8 cellular contexts compared by ENCODE assay signal in the genomic region with DNA sequence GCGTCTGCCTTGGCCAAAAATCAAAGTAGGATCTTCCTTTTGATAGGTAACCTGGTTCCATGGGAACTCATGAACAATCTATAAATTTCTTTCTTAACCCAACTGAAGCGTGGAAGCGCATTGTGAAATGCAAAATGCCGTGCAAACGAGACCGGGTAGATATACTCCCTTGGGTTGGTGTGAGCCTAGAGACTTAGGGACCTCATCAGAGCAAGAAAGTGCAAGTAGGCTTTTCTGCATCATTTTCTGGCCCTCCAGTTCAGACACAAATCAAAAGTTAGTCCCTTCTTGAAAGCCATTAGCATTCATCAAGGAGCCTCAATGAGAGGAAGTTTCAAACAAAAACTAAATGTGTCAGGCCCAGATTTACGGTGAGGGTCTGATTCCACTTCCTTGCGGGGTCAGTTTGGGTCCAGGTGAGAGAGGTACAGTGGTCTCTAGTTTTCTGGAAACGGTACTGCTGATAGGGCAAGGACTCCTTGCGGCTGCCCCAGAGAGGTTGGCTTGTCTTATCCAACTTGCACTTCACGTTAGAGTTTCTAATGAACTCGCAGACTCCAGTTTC. TPM values are rescaled to one million over a fixed set of nuclear protein-coding genes. Genes with fewer than 3 reads are reported as not detected.
DNase-seq lines count a peak whose midpoint lies in the region; ATAC-seq, FAIRE-seq and TF ChIP-seq lines count a peak whose summit lies in the region.

No MANE protein-coding gene starts in this region.

- in situ Hi-C loops in transverse colon (cut with MboI; ENCODE audit: low pct_ligation_motif_present in 1 of 4, low pct_unique_long_range_greater_than_20kb in 1 of 4, low sequenced_read_pairs in 3 of 4): loop anchor here in 2 of 4 donors (10.0 to 25.0 kb wide), 2 partner anchors 303 to 434 kb away; a partner anchor contains a TSS

- peaks cover 2% of the 10 kb centered on the region for H3K36me3 Mint-ChIP-seq in activated T-helper 17 cell treated with anti-CD3 and anti-CD28 coated beads, Interleukin-2, amount 50 U/mL, for 72 hours (ENCODE audit: low read depth)

- TF ChIP-seq POLR2A in transverse colon (IDR thresholded peaks at IDR 0.05): no peak

- intact Hi-C loops in kidney (cut with DNase I) (no loop called here), transverse colon (cut with DNase I; ENCODE audit: low total_unique reads) (loop anchor here (2.0 kb wide), 1 partner anchor 347 kb away; no protein-coding TSS in a partner anchor)

- H3K4me3 Mint-ChIP-seq in activated T-helper 17 cell treated with anti-CD3 and anti-CD28 coated beads, Interleukin-2, amount 50 U/mL, for 72 hours: no peak overlapping the region

- H3K4me3 ChIP-seq in AG09309 (ENCODE audit: control insufficient read depth, low read depth, low read length): peak overlapping the region; percentile 55
- H3K4me3 ChIP-seq in kidney (ENCODE audit: low read length in 2 of 2): peak overlapping the region; percentile 87 to 91
- peak overlapping the region; percentile 62 to 90 (median 82) for H3K4me3 ChIP-seq in transverse colon

- no peaks in the 10 kb centered on the region for H3K4me1 Mint-ChIP-seq in activated T-helper 17 cell treated with anti-CD3 and anti-CD28 coated beads, Interleukin-2, amount 50 U/mL, for 72 hours

- 18 to 37% methylated on average over 3 to 12 of the region's 12 CpGs for WGBS in transverse colon (ENCODE audit: low coverage in 1 of 2), 2 donors

- H3K9ac ChIP-seq in kidney (ENCODE audit: low read length in 2 of 2): peak overlapping the region; percentile 83 to 96

- no peaks in the 10 kb centered on the region for H3K9me3 Mint-ChIP-seq in activated T-helper 17 cell treated with anti-CD3 and anti-CD28 coated beads, Interleukin-2, amount 50 U/mL, for 72 hours

- TF ChIP-seq CTCF in AG09309 (IDR thresholded peaks at IDR 0.05; ENCODE audit: control insufficient read depth, insufficient read depth, low read depth, low read length, missing control alignments) (no peak), kidney (IDR thresholded peaks at IDR 0.05; ENCODE audit: borderline replicate concordance, extremely low read depth, insufficient read depth) (no peak), transverse colon (IDR thresholded peaks at IDR 0.05) (no peak)

- H3K27me3 Mint-ChIP-seq in activated T-helper 17 cell treated with anti-CD3 and anti-CD28 coated beads, Interleukin-2, amount 50 U/mL, for 72 hours: no peaks in the 10 kb centered on the region

- H3K27me3 ChIP-seq in transverse colon: no peaks in the 10 kb centered on the region

- ATAC-seq in GM19395 (IDR thresholded peaks at IDR 0.05; ENCODE audit: unreplicated experiment) (peak; percentile 20), HG03439 (IDR thresholded peaks at IDR 0.05; ENCODE audit: unreplicated experiment) (peak; percentile 32), GM18511 (IDR thresholded peaks at IDR 0.05; ENCODE audit: unreplicated experiment) (no peak)
- ATAC-seq in activated T-helper 17 cell treated with anti-CD3 and anti-CD28 coated beads, Interleukin-2, amount 50 U/mL, for 72 hours (replicated peaks): peak; percentile 17

- FAIRE-seq in kidney (lab: Jason Lieb, UNC): no peak

- H3K36me3 ChIP-seq in kidney (ENCODE audit: control insufficient read depth in 1 of 2, insufficient read depth in 2 of 2, low read length in 2 of 2) (no peaks in the 10 kb centered on the region), transverse colon (no peaks in the 10 kb centered on the region)

- H3K27ac Mint-ChIP-seq in activated T-helper 17 cell treated with anti-CD3 and anti-CD28 coated beads, Interleukin-2, amount 50 U/mL, for 72 hours: no peak overlapping the region

- H3K27ac ChIP-seq in kidney (ENCODE audit: low read depth in 2 of 2, low read length in 2 of 2) (peak overlapping the region; percentile 84 to 94), transverse colon (peak overlapping the region; percentile 95 to 99 (median 98))

- no peak for TF ChIP-seq EP300 in transverse colon (IDR thresholded peaks at IDR 0.05; ENCODE audit: low read depth)

- H3K4me1 ChIP-seq in kidney (ENCODE audit: control insufficient read depth in 1 of 2, insufficient read depth in 1 of 2, low read depth in 1 of 2, low read length in 2 of 2): peaks cover 0 to 4% of the 10 kb centered on the region in 2 donors
- H3K4me1 ChIP-seq in transverse colon: peaks cover 0 to 18% (median 9%) of the 10 kb centered on the region in 4 donors

- DNase-seq in AG09309 (ENCODE audit: low read depth): no peak
- DNase-seq in kidney: no peak
- no peak for DNase-seq in transverse colon
- DNase-seq in effector CD4-positive, alpha-beta T cell: no peak

- H3K9me3 ChIP-seq in kidney (ENCODE audit: control insufficient read depth in 1 of 2, low read length in 2 of 2) (no peaks in the 10 kb centered on the region), transverse colon (no peaks in the 10 kb centered on the region)

RNA-seq across cellular contexts. Expression of a gene that starts 5.3 kb away (rescaled TPM):
- total RNA-seq in activated T-helper 17 cell treated with anti-CD3 and anti-CD28 coated beads, Interleukin-2, amount 50 U/mL, for 72 hours: 10 to 100 TPM in 1 of 2 donors, 1 to 10 TPM in 1; 8.1 to 11.2 TPM
- total RNA-seq in kidney (8.0 TPM), transverse colon (1 to 10 TPM; 2.8 to 9.7 (median 6.9) TPM)
- polyA plus RNA-seq in kidney (ENCODE audit: insufficient read depth, low read depth, low replicate concordance): 4.4 TPM
